In the genomic region with DNA sequence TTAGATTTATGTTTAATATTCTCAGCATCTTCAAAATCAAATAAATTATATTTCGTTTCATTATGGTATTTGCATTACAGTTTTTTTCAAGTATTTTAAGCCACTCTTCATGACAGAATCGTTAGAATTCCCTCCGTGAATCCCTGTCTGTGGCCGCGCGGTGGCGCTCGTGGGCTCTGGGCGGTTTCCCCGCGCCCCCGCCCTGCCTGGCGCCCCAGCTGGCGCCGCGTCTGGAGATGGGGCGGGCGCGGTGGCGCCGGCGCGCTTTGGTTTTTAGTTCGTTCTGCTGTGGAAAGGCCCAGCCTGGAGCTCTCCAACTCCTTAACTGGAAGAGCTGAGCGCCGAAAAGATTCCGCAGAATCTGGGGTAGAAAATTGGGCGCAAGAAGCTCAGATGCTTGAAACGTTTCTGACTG, we compare ENCODE assay signal across 8 cellular contexts. TPM values are rescaled to one million over a fixed set of nuclear protein-coding genes. Genes with fewer than 3 reads are reported as not detected.
DNase-seq lines count a peak whose midpoint lies in the region; ATAC-seq and TF ChIP-seq lines count a peak whose summit lies in the region.

No MANE protein-coding gene starts in this region.

- H4K20me1 ChIP-seq in BLaER1 (no peaks in the 10 kb centered on the region), osteoblast (ENCODE audit: insufficient read depth, low read length) (peaks cover 6% of the 10 kb centered on the region)

- H3K4me3 ChIP-seq in BLaER1 (0 out of 2 replicates have a peak overlapping the region, but pooled peaks have one; percentile 22), HL-60 (replicated peaks; ENCODE audit: insufficient read depth, low read length) (no peak overlapping the region; the same call in 1 of the 2 replicates), osteoblast (ENCODE audit: insufficient read depth, low read length) (peak overlapping the region; percentile 54)

- H3K36me3 ChIP-seq in BLaER1 (peaks cover 34% of the 10 kb centered on the region), osteoblast (ENCODE audit: insufficient read depth, low read length) (peaks cover 12% of the 10 kb centered on the region)

- H3K4me2 ChIP-seq in BLaER1 (peak overlapping the region; percentile 70), osteoblast (ENCODE audit: insufficient read depth, low read length) (peak overlapping the region; percentile 75)

- peak; percentile 26 to 30 for DNase-seq in HL-60 (ENCODE audit: low read depth in 1 of 2, low spot score in 1 of 2)
- peak; percentile 66 for DNase-seq in activated naive CD4-positive, alpha-beta T cell treated with anti-CD3 and anti-CD28 coated beads, Interleukin-2, amount 50 U/mL, for 16 hours
- DNase-seq in germinal center (ENCODE audit: low spot score), result peak; percentile 83
- peak; percentile 99 for DNase-seq in osteoblast (ENCODE audit: insufficient read length, low spot score, missing footprints)
- DNase-seq in NCI-H2196 (lab: John Stamatoyannopoulos, UW; ENCODE audit: unreplicated experiment), result no peak

- H3K4me1 ChIP-seq in BLaER1, result peaks cover 4% of the 10 kb centered on the region; the same call in 1 of the 2 replicates
- H3K4me1 ChIP-seq in osteoblast (ENCODE audit: insufficient read depth, low read length), result peaks cover 3% of the 10 kb centered on the region

- 0 out of 2 replicates have a peak overlapping the region, but pooled peaks have one; percentile 29 for H3K9ac ChIP-seq in BLaER1

- no peak overlapping the region for H3K27ac ChIP-seq in BLaER1
- no peak overlapping the region for H3K27ac ChIP-seq in HL-60 (replicated peaks)
- H3K27ac ChIP-seq in osteoblast (ENCODE audit: low read depth, low read length), result no peak overlapping the region

- H3K9me3 ChIP-seq in BLaER1 (peaks cover 2% of the 10 kb centered on the region; the same call in 1 of the 2 replicates), osteoblast (ENCODE audit: low read depth, low read length) (no peaks in the 10 kb centered on the region)

- H3K27me3 ChIP-seq in BLaER1 (no peaks in the 10 kb centered on the region), HL-60 (ENCODE audit: insufficient read depth, poor library complexity, severe bottlenecking) (no peaks in the 10 kb centered on the region), osteoblast (ENCODE audit: insufficient read depth, low read length) (no peaks in the 10 kb centered on the region)

- peak; percentile 24 for TF ChIP-seq CTCF in HL-60 (IDR thresholded peaks at IDR 0.05; ENCODE audit: insufficient read depth, low read length)
- TF ChIP-seq CTCF in osteoblast (IDR thresholded peaks at IDR 0.05; ENCODE audit: extremely low read depth, low read depth, low read length), result peak; percentile 87

- H3K79me2 ChIP-seq in osteoblast (ENCODE audit: insufficient read depth, low read length), result no peaks in the 10 kb centered on the region

- no peak overlapping the region for H2AFZ ChIP-seq in osteoblast (ENCODE audit: low read length)

- no peak for ATAC-seq in HG02610 (IDR thresholded peaks at IDR 0.05; ENCODE audit: unreplicated experiment)
- no peak for ATAC-seq in HG03139 (IDR thresholded peaks at IDR 0.05; ENCODE audit: unreplicated experiment)

RNA-seq across cellular contexts. Expression of a gene that starts 25.7 kb away (rescaled TPM):
- total RNA-seq in osteoblast, result 134 and 136 TPM in 2 replicates

RNA-seq across cellular contexts. Expression of a gene that starts 56.3 kb away (rescaled TPM):
- total RNA-seq in osteoblast, result 0.29 and 1.4 TPM in 2 replicates
